Comparison of ENCODE assay signal across 1 cellular context in the genomic region with DNA sequence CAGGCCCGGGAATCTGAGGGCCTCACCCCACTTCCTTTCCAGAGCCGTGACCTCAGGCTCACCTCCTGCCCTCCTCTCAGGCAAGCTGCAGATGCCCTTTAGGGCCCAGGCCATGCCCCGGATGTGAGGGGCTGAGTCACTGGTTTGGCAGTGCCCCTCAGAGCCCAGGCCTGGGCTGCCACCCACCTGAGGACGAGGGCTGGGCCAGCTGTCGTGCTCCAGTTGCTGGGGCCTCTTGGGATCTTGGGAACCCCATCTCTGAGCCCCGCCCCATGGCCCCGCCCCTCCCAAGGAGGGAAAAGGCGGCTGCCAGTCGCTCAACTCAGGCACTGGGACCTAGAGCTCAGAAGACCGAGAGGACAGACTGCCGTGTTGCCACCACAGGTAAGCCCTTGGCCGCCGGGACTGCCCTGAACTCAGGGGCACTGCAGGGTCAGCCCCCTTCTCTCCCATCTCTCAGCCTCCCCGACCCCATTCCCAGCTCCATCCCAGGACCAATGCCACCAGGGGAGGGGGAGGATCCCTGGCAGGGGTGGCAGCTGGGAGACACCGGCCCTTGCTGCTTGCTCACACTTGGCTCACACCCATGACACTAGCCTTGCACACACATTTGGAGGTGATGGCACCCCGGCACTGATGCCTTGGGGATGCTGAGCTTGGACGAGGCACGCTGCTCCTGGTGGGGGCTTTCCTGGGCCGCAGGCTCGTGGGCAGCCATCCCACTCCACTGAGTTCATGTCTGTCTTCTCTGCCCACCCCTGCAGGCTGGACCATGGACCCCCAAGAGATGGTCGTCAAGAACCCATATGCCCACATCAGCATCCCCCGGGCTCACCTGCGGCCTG.
A peak's percentile ranks its signal among the peaks of the same experiment; 100 is the strongest.
TF ChIP-seq lines count a peak whose summit lies in the region.

A gene with protein sequence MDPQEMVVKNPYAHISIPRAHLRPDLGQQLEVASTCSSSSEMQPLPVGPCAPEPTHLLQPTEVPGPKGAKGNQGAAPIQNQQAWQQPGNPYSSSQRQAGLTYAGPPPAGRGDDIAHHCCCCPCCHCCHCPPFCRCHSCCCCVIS (plus strand): TSS at position 325 of the 845 bp plus-strand sequence. CDS start 448 bp downstream, at position 773.

TF ChIP-seq in HepG2, 621 proteins besides CTCF, POLR2A, EP300 and RAD21 (continued from another document and continues in another):
- TF ChIP-seq, protein P1, sequence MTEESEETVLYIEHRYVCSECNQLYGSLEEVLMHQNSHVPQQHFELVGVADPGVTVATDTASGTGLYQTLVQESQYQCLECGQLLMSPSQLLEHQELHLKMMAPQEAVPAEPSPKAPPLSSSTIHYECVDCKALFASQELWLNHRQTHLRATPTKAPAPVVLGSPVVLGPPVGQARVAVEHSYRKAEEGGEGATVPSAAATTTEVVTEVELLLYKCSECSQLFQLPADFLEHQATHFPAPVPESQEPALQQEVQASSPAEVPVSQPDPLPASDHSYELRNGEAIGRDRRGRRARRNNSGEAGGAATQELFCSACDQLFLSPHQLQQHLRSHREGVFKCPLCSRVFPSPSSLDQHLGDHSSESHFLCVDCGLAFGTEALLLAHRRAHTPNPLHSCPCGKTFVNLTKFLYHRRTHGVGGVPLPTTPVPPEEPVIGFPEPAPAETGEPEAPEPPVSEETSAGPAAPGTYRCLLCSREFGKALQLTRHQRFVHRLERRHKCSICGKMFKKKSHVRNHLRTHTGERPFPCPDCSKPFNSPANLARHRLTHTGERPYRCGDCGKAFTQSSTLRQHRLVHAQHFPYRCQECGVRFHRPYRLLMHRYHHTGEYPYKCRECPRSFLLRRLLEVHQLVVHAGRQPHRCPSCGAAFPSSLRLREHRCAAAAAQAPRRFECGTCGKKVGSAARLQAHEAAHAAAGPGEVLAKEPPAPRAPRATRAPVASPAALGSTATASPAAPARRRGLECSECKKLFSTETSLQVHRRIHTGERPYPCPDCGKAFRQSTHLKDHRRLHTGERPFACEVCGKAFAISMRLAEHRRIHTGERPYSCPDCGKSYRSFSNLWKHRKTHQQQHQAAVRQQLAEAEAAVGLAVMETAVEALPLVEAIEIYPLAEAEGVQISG (CRISPR knock-in tag; IDR thresholded peaks at IDR 0.05): no peak
- no peak for TF ChIP-seq KDM3A (CRISPR knock-in tag; IDR thresholded peaks at IDR 0.05; ENCODE audit: low read depth)
- TF ChIP-seq, protein P2, sequence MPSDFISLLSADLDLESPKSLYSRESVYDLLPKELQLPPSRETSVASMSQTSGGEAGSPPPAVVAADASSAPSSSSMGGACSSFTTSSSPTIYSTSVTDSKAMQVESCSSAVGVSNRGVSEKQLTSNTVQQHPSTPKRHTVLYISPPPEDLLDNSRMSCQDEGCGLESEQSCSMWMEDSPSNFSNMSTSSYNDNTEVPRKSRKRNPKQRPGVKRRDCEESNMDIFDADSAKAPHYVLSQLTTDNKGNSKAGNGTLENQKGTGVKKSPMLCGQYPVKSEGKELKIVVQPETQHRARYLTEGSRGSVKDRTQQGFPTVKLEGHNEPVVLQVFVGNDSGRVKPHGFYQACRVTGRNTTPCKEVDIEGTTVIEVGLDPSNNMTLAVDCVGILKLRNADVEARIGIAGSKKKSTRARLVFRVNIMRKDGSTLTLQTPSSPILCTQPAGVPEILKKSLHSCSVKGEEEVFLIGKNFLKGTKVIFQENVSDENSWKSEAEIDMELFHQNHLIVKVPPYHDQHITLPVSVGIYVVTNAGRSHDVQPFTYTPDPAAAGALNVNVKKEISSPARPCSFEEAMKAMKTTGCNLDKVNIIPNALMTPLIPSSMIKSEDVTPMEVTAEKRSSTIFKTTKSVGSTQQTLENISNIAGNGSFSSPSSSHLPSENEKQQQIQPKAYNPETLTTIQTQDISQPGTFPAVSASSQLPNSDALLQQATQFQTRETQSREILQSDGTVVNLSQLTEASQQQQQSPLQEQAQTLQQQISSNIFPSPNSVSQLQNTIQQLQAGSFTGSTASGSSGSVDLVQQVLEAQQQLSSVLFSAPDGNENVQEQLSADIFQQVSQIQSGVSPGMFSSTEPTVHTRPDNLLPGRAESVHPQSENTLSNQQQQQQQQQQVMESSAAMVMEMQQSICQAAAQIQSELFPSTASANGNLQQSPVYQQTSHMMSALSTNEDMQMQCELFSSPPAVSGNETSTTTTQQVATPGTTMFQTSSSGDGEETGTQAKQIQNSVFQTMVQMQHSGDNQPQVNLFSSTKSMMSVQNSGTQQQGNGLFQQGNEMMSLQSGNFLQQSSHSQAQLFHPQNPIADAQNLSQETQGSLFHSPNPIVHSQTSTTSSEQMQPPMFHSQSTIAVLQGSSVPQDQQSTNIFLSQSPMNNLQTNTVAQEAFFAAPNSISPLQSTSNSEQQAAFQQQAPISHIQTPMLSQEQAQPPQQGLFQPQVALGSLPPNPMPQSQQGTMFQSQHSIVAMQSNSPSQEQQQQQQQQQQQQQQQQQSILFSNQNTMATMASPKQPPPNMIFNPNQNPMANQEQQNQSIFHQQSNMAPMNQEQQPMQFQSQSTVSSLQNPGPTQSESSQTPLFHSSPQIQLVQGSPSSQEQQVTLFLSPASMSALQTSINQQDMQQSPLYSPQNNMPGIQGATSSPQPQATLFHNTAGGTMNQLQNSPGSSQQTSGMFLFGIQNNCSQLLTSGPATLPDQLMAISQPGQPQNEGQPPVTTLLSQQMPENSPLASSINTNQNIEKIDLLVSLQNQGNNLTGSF (CRISPR knock-in tag; IDR thresholded peaks at IDR 0.05): no peak
- TF ChIP-seq XRCC5 (optimal IDR thresholded peaks at IDR 0.05; ENCODE audit: low read length): no peak
- TF ChIP-seq ETV5 (CRISPR knock-in tag; IDR thresholded peaks at IDR 0.05; ENCODE audit: borderline replicate concordance): peak; percentile 24; the same call in 1 of the 2 replicates
- TF ChIP-seq ZNF34 (CRISPR knock-in tag; IDR thresholded peaks at IDR 0.05; ENCODE audit: borderline replicate concordance): no peak
- TF ChIP-seq, protein P3, sequence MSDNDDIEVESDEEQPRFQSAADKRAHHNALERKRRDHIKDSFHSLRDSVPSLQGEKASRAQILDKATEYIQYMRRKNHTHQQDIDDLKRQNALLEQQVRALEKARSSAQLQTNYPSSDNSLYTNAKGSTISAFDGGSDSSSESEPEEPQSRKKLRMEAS (IDR thresholded peaks at IDR 0.05): no peak
- TF ChIP-seq, protein P4, sequence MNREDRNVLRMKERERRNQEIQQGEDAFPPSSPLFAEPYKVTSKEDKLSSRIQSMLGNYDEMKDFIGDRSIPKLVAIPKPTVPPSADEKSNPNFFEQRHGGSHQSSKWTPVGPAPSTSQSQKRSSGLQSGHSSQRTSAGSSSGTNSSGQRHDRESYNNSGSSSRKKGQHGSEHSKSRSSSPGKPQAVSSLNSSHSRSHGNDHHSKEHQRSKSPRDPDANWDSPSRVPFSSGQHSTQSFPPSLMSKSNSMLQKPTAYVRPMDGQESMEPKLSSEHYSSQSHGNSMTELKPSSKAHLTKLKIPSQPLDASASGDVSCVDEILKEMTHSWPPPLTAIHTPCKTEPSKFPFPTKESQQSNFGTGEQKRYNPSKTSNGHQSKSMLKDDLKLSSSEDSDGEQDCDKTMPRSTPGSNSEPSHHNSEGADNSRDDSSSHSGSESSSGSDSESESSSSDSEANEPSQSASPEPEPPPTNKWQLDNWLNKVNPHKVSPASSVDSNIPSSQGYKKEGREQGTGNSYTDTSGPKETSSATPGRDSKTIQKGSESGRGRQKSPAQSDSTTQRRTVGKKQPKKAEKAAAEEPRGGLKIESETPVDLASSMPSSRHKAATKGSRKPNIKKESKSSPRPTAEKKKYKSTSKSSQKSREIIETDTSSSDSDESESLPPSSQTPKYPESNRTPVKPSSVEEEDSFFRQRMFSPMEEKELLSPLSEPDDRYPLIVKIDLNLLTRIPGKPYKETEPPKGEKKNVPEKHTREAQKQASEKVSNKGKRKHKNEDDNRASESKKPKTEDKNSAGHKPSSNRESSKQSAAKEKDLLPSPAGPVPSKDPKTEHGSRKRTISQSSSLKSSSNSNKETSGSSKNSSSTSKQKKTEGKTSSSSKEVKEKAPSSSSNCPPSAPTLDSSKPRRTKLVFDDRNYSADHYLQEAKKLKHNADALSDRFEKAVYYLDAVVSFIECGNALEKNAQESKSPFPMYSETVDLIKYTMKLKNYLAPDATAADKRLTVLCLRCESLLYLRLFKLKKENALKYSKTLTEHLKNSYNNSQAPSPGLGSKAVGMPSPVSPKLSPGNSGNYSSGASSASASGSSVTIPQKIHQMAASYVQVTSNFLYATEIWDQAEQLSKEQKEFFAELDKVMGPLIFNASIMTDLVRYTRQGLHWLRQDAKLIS (CRISPR knock-in tag; IDR thresholded peaks at IDR 0.05): no peak
- peak; percentile 26; the same call in 1 of the 2 replicates for TF ChIP-seq SRY (CRISPR knock-in tag; IDR thresholded peaks at IDR 0.05)
- TF ChIP-seq SIN3A (IDR thresholded peaks at IDR 0.05; ENCODE audit: borderline replicate concordance, low read depth, low read length): no peak
- TF ChIP-seq FIP1L1 (IDR thresholded peaks at IDR 0.05; ENCODE audit: borderline replicate concordance, insufficient read depth, low read depth, low read length): no peak
- no peak for TF ChIP-seq FOXA1 (IDR thresholded peaks at IDR 0.05)
- TF ChIP-seq FOXA1 (CRISPR knock-in tag; IDR thresholded peaks at IDR 0.05): no peak
- TF ChIP-seq, protein P5, sequence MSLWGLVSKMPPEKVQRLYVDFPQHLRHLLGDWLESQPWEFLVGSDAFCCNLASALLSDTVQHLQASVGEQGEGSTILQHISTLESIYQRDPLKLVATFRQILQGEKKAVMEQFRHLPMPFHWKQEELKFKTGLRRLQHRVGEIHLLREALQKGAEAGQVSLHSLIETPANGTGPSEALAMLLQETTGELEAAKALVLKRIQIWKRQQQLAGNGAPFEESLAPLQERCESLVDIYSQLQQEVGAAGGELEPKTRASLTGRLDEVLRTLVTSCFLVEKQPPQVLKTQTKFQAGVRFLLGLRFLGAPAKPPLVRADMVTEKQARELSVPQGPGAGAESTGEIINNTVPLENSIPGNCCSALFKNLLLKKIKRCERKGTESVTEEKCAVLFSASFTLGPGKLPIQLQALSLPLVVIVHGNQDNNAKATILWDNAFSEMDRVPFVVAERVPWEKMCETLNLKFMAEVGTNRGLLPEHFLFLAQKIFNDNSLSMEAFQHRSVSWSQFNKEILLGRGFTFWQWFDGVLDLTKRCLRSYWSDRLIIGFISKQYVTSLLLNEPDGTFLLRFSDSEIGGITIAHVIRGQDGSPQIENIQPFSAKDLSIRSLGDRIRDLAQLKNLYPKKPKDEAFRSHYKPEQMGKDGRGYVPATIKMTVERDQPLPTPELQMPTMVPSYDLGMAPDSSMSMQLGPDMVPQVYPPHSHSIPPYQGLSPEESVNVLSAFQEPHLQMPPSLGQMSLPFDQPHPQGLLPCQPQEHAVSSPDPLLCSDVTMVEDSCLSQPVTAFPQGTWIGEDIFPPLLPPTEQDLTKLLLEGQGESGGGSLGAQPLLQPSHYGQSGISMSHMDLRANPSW (CRISPR knock-in tag; IDR thresholded peaks at IDR 0.05; ENCODE audit: borderline replicate concordance): no peak
- TF ChIP-seq, protein P6, sequence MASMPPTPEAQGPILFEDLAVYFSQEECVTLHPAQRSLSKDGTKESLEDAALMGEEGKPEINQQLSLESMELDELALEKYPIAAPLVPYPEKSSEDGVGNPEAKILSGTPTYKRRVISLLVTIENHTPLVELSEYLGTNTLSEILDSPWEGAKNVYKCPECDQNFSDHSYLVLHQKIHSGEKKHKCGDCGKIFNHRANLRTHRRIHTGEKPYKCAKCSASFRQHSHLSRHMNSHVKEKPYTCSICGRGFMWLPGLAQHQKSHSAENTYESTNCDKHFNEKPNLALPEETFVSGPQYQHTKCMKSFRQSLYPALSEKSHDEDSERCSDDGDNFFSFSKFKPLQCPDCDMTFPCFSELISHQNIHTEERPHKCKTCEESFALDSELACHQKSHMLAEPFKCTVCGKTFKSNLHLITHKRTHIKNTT (CRISPR knock-in tag; IDR thresholded peaks at IDR 0.05): no peak
- TF ChIP-seq, protein P7, sequence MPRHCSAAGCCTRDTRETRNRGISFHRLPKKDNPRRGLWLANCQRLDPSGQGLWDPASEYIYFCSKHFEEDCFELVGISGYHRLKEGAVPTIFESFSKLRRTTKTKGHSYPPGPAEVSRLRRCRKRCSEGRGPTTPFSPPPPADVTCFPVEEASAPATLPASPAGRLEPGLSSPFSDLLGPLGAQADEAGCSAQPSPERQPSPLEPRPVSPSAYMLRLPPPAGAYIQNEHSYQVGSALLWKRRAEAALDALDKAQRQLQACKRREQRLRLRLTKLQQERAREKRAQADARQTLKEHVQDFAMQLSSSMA (CRISPR knock-in tag; IDR thresholded peaks at IDR 0.05): no peak
- TF ChIP-seq, protein P8, sequence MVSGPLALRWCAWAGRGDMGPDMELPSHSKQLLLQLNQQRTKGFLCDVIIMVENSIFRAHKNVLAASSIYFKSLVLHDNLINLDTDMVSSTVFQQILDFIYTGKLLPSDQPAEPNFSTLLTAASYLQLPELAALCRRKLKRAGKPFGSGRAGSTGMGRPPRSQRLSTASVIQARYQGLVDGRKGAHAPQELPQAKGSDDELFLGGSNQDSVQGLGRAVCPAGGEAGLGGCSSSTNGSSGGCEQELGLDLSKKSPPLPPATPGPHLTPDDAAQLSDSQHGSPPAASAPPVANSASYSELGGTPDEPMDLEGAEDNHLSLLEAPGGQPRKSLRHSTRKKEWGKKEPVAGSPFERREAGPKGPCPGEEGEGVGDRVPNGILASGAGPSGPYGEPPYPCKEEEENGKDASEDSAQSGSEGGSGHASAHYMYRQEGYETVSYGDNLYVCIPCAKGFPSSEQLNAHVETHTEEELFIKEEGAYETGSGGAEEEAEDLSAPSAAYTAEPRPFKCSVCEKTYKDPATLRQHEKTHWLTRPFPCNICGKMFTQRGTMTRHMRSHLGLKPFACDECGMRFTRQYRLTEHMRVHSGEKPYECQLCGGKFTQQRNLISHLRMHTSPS (CRISPR knock-in tag; IDR thresholded peaks at IDR 0.05; ENCODE audit: low read depth): no peak
- TF ChIP-seq, protein P9, sequence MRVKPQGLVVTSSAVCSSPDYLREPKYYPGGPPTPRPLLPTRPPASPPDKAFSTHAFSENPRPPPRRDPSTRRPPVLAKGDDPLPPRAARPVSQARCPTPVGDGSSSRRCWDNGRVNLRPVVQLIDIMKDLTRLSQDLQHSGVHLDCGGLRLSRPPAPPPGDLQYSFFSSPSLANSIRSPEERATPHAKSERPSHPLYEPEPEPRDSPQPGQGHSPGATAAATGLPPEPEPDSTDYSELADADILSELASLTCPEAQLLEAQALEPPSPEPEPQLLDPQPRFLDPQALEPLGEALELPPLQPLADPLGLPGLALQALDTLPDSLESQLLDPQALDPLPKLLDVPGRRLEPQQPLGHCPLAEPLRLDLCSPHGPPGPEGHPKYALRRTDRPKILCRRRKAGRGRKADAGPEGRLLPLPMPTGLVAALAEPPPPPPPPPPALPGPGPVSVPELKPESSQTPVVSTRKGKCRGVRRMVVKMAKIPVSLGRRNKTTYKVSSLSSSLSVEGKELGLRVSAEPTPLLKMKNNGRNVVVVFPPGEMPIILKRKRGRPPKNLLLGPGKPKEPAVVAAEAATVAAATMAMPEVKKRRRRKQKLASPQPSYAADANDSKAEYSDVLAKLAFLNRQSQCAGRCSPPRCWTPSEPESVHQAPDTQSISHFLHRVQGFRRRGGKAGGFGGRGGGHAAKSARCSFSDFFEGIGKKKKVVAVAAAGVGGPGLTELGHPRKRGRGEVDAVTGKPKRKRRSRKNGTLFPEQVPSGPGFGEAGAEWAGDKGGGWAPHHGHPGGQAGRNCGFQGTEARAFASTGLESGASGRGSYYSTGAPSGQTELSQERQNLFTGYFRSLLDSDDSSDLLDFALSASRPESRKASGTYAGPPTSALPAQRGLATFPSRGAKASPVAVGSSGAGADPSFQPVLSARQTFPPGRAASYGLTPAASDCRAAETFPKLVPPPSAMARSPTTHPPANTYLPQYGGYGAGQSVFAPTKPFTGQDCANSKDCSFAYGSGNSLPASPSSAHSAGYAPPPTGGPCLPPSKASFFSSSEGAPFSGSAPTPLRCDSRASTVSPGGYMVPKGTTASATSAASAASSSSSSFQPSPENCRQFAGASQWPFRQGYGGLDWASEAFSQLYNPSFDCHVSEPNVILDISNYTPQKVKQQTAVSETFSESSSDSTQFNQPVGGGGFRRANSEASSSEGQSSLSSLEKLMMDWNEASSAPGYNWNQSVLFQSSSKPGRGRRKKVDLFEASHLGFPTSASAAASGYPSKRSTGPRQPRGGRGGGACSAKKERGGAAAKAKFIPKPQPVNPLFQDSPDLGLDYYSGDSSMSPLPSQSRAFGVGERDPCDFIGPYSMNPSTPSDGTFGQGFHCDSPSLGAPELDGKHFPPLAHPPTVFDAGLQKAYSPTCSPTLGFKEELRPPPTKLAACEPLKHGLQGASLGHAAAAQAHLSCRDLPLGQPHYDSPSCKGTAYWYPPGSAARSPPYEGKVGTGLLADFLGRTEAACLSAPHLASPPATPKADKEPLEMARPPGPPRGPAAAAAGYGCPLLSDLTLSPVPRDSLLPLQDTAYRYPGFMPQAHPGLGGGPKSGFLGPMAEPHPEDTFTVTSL (CRISPR knock-in tag; IDR thresholded peaks at IDR 0.05; ENCODE audit: borderline replicate concordance): no peak
